In the genomic region with DNA sequence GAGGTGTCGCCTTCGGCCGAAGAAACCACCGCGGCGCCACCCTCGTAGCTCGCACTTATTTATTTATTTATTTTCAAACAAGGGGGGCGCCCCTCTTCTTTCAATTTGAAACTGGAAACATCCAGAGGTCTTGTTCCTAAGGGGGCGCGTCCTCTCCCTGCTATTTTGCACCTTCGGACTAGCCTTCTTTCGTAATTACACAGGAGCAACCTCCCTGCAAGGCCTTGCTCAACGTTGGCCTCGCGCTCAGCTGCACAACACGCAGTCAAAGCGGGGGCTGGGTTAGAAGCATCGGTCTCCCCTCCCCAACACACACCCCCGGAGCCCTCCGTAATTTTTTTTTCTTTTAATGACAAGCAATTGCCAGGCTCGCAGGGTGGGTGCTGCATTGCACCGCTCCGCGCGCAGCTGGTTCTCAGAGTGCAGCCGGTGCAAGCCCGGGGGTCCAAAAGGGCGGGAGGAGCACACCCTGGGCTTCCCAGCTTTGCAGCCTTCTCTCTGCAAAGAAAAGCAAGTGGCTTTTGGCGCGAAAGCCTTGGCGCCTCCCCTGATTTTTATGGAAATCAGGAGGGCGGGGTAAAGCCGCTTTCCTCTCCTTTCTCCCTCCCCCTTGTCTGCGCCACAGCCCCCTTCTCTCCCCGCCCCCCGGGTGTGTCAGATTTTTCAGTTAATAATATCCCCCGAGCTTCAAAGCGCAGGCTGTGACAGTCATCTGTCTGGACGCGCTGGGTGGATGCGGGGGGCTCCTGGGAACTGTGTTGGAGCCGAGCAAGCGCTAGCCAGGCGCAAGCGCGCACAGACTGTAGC, we compare ENCODE assay signal across 8 cellular contexts. TPM values are rescaled to one million over a fixed set of nuclear protein-coding genes. Genes with fewer than 3 reads are reported as not detected.
DNase-seq lines count a peak whose midpoint lies in the region; ATAC-seq and TF ChIP-seq lines count a peak whose summit lies in the region.

Gene MYCN, plus strand, starts transcription at position 697 of the 807 bp plus-strand sequence. CDS start 1,515 bp downstream, outside the sequence.

- intact Hi-C loops in CD14-positive monocyte (cut with micrococcal nuclease): no loop called here

- H3K27ac Mint-ChIP-seq in CD14-positive monocyte (no peak within 1 kb of the TSS), mesothelial cell of epicardium (peak within 1 kb of the TSS; percentile 93)
- no peak within 1 kb of the TSS for H3K27ac Mint-ChIP-seq in stimulated activated naive CD8-positive, alpha-beta T cell treated with anti-CD3 and anti-CD28 coated beads, Interleukin-15, amount 100 ng/mL, for 72 hours

- H3K4me3 Mint-ChIP-seq in CD14-positive monocyte: peak within 1 kb of the TSS; percentile 66 to 92
- H3K4me3 Mint-ChIP-seq in mesothelial cell of epicardium: peak within 1 kb of the TSS; percentile 95
- H3K4me3 Mint-ChIP-seq in stimulated activated naive CD8-positive, alpha-beta T cell treated with anti-CD3 and anti-CD28 coated beads, Interleukin-15, amount 100 ng/mL, for 72 hours: peak within 1 kb of the TSS; percentile 79 to 82

- H3K27me3 Mint-ChIP-seq in CD14-positive monocyte (ENCODE audit: low read depth in 3 of 3) (peaks cover 60 to 75% (median 61%) of the 10 kb centered on the region in 3 donors), mesothelial cell of epicardium (ENCODE audit: low read depth) (no peaks in the 10 kb centered on the region)
- H3K27me3 Mint-ChIP-seq in stimulated activated naive CD8-positive, alpha-beta T cell treated with anti-CD3 and anti-CD28 coated beads, Interleukin-15, amount 100 ng/mL, for 72 hours: peaks cover 82% of the 10 kb centered on the region

- ATAC-seq in GM21526 (IDR thresholded peaks at IDR 0.05; ENCODE audit: low FRiP score, unreplicated experiment) (peak; percentile 24), HG03196 (IDR thresholded peaks at IDR 0.05; ENCODE audit: unreplicated experiment) (no peak)
- ATAC-seq in stimulated activated naive CD8-positive, alpha-beta T cell treated with anti-CD3 and anti-CD28 coated beads, Interleukin-15, amount 100 ng/mL, for 72 hours: peak; percentile 45

- H3K4me1 Mint-ChIP-seq in CD14-positive monocyte (peaks cover 32% of the 10 kb centered on the region), mesothelial cell of epicardium (peaks cover 33% of the 10 kb centered on the region)
- H3K4me1 Mint-ChIP-seq in stimulated activated naive CD8-positive, alpha-beta T cell treated with anti-CD3 and anti-CD28 coated beads, Interleukin-15, amount 100 ng/mL, for 72 hours: peaks cover 43% of the 10 kb centered on the region

- peak; percentile 66 for TF ChIP-seq CTCF in CD14-positive monocyte (IDR thresholded peaks at IDR 0.05)
- TF ChIP-seq CTCF in epithelial cell of esophagus (IDR thresholded peaks at IDR 0.05; ENCODE audit: insufficient read depth, low read depth, low read length, missing control alignments): peak; percentile 63
- peak; percentile 63 for TF ChIP-seq CTCF in mesothelial cell of epicardium (IDR thresholded peaks at IDR 0.05; ENCODE audit: unreplicated experiment)

- DNase-seq in CD14-positive monocyte (ENCODE audit: low spot score) (no peak), NCI-H187 (lab: John Stamatoyannopoulos, UW) (peak; percentile 98 to 99), epithelial cell of esophagus (ENCODE audit: low read depth) (peak; percentile 5), mesothelial cell of epicardium (ENCODE audit: low spot score in 2 of 2, unreplicated experiment in 2 of 2) (peak; percentile 66 to 80)
- DNase-seq in activated CD4-positive, alpha-beta T cell treated with anti-CD3 and anti-CD28 coated beads, Interleukin-2, amount 50 U/mL, for 48 hours: peak; percentile 47 to 62
- DNase-seq in stimulated activated naive CD8-positive, alpha-beta T cell treated with anti-CD3 and anti-CD28 coated beads, Interleukin-15, amount 100 ng/mL, for 72 hours: peak; percentile 52 to 62

- no peaks in the 10 kb centered on the region for H3K36me3 Mint-ChIP-seq in CD14-positive monocyte
- peaks cover 3% of the 10 kb centered on the region for H3K36me3 Mint-ChIP-seq in mesothelial cell of epicardium

- peak within 1 kb of the TSS; percentile 23 for H3K4me3 ChIP-seq in epithelial cell of esophagus (ENCODE audit: low read length)

- H3K9me3 Mint-ChIP-seq in CD14-positive monocyte (peaks cover 0 to 17% (median 3%) of the 10 kb centered on the region in 7 donors), mesothelial cell of epicardium (no peaks in the 10 kb centered on the region)
- no peaks in the 10 kb centered on the region for H3K9me3 Mint-ChIP-seq in stimulated activated naive CD8-positive, alpha-beta T cell treated with anti-CD3 and anti-CD28 coated beads, Interleukin-15, amount 100 ng/mL, for 72 hours

RNA-seq across cellular contexts. Expression of gene MYCN, which starts in this region (rescaled TPM):
- polyA plus RNA-seq in CD14-positive monocyte: not detected
- 69.1 to 79.4 TPM (median 72.5 TPM) in 3 replicates for total RNA-seq in mesothelial cell of epicardium
